1 cellular context compared by ENCODE assay signal in genomic region chr6:1324926-1325325, GRCh38.
TF ChIP-seq lines count a peak whose summit lies in the region.

No MANE protein-coding gene starts in this region.

TF ChIP-seq in HepG2, 621 proteins besides CTCF, POLR2A, EP300 and RAD21 (continues in another document):
- TF ChIP-seq ZBTB14 (CRISPR knock-in tag; IDR thresholded peaks at IDR 0.05) (0 out of 2 replicates have a peak, but pooled peaks have one; percentile 20), ZNF574 (CRISPR knock-in tag; IDR thresholded peaks at IDR 0.05) (peak; percentile 51; the same call in 1 of the 2 replicates), ZNF772 (CRISPR knock-in tag; IDR thresholded peaks at IDR 0.05) (no peak), PRDM4 (CRISPR knock-in tag; IDR thresholded peaks at IDR 0.05; ENCODE audit: borderline replicate concordance) (no peak), ZNF136 (CRISPR knock-in tag; IDR thresholded peaks at IDR 0.05; ENCODE audit: low read depth) (no peak), FOSL2 (CRISPR knock-in tag; IDR thresholded peaks at IDR 0.05) (peak; percentile 85), ZNF232 (CRISPR knock-in tag; IDR thresholded peaks at IDR 0.05; ENCODE audit: borderline replicate concordance) (no peak), TGIF2 (CRISPR knock-in tag; IDR thresholded peaks at IDR 0.05) (peak; percentile 77; the same call in 1 of the 2 replicates), ASH2L (IDR thresholded peaks at IDR 0.05; ENCODE audit: insufficient read length, low read depth, low read length) (no peak), ZNF281 (CRISPR knock-in tag; IDR thresholded peaks at IDR 0.05; ENCODE audit: borderline replicate concordance) (0 out of 2 replicates have a peak, but pooled peaks have one; percentile 31), SKI (IDR thresholded peaks at IDR 0.05; ENCODE audit: partially characterized antibody) (no peak), ZMYM4 (CRISPR knock-in tag; IDR thresholded peaks at IDR 0.05) (peak; percentile 44; the same call in 1 of the 2 replicates), ZNF264 (CRISPR knock-in tag; IDR thresholded peaks at IDR 0.05) (peak; percentile 62; the same call in 1 of the 2 replicates), HOXA3 (CRISPR knock-in tag; IDR thresholded peaks at IDR 0.05) (no peak), XRCC5 (optimal IDR thresholded peaks at IDR 0.05; ENCODE audit: low read length) (peak; percentile 6), HMG20A (CRISPR knock-in tag; IDR thresholded peaks at IDR 0.05; ENCODE audit: borderline replicate concordance) (peak; percentile 39; the same call in 1 of the 2 replicates), SALL1 (CRISPR knock-in tag; IDR thresholded peaks at IDR 0.05) (peak; percentile 57), ARID2 (CRISPR knock-in tag; IDR thresholded peaks at IDR 0.05; ENCODE audit: borderline replicate concordance) (no peak), ZFP62 (CRISPR knock-in tag; IDR thresholded peaks at IDR 0.05) (no peak), GABPB1 (CRISPR knock-in tag; IDR thresholded peaks at IDR 0.05) (no peak; the same call in 1 of the 2 replicates), SP2 (CRISPR knock-in tag; IDR thresholded peaks at IDR 0.05) (no peak), NFKB2 (CRISPR knock-in tag; IDR thresholded peaks at IDR 0.05; ENCODE audit: borderline replicate concordance) (peak; percentile 35; the same call in 1 of the 2 replicates), RXRA (CRISPR knock-in tag; IDR thresholded peaks at IDR 0.05) (peak; percentile 81; the same call in 1 of the 2 replicates), HNF4A (CRISPR knock-in tag; IDR thresholded peaks at IDR 0.05) (peak; percentile 82), FOXO4 (CRISPR knock-in tag; conservative IDR thresholded peaks at IDR 0.05) (no peak), ZNF7 (CRISPR knock-in tag; IDR thresholded peaks at IDR 0.05) (0 out of 2 replicates have a peak, but pooled peaks have one; percentile 21), ATF1 (CRISPR knock-in tag; IDR thresholded peaks at IDR 0.05) (no peak), THRA (CRISPR knock-in tag; IDR thresholded peaks at IDR 0.05; ENCODE audit: borderline replicate concordance) (no peak), ZBTB46 (CRISPR knock-in tag; IDR thresholded peaks at IDR 0.05; ENCODE audit: borderline replicate concordance) (no peak), ARNTL (CRISPR knock-in tag; IDR thresholded peaks at IDR 0.05) (peak; percentile 94), KMT2B (CRISPR knock-in tag; IDR thresholded peaks at IDR 0.05) (peak; percentile 4; the same call in 1 of the 2 replicates), ZFP36L1 (CRISPR knock-in tag; IDR thresholded peaks at IDR 0.05) (no peak), MXD1 (CRISPR knock-in tag; IDR thresholded peaks at IDR 0.05) (0 out of 2 replicates have a peak, but pooled peaks have one; percentile 31), MTA1 (CRISPR knock-in tag; IDR thresholded peaks at IDR 0.05; ENCODE audit: borderline replicate concordance) (peak; percentile 42; the same call in 1 of the 2 replicates), HIVEP1 (CRISPR knock-in tag; IDR thresholded peaks at IDR 0.05) (0 out of 2 replicates have a peak, but pooled peaks have one; percentile 8), ZKSCAN1 (IDR thresholded peaks at IDR 0.05; ENCODE audit: low read length) (peak; percentile 76), HOXD1 (CRISPR knock-in tag; IDR thresholded peaks at IDR 0.05) (0 out of 2 replicates have a peak, but pooled peaks have one; percentile 37), TCF12 (IDR thresholded peaks at IDR 0.05) (no peak), TCF12 (CRISPR knock-in tag; IDR thresholded peaks at IDR 0.05) (no peak), HNF4G (IDR thresholded peaks at IDR 0.05; ENCODE audit: borderline replicate concordance, low read depth, low read length) (peak; percentile 68; the same call in 1 of the 2 replicates), HNF4G (CRISPR knock-in tag; IDR thresholded peaks at IDR 0.05; ENCODE audit: borderline replicate concordance, low read depth) (no peak), ATF4 (CRISPR knock-in tag; IDR thresholded peaks at IDR 0.05) (peak in 1 of 2 experiments; percentile 58; a peak in 1 of 4 replicates), KDM5B (CRISPR knock-in tag; IDR thresholded peaks at IDR 0.05; ENCODE audit: borderline replicate concordance) (no peak), FOXP1 (IDR thresholded peaks at IDR 0.05) (no peak), FOXP1 (CRISPR knock-in tag; IDR thresholded peaks at IDR 0.05) (peak; percentile 37; the same call in 1 of the 2 replicates), ZNF30 (CRISPR knock-in tag; IDR thresholded peaks at IDR 0.05) (no peak), ZSCAN5A (CRISPR knock-in tag; IDR thresholded peaks at IDR 0.05; ENCODE audit: borderline replicate concordance) (0 out of 2 replicates have a peak, but pooled peaks have one; percentile 26), ZNF12 (CRISPR knock-in tag; IDR thresholded peaks at IDR 0.05) (peak; percentile 38; the same call in 1 of the 2 replicates), ZFP37 (CRISPR knock-in tag; IDR thresholded peaks at IDR 0.05; ENCODE audit: borderline replicate concordance) (no peak), MAFF (IDR thresholded peaks at IDR 0.05; ENCODE audit: low read depth, low read length) (peak; percentile 88)
